28 cellular contexts compared by ENCODE assay signal in the genomic region with DNA sequence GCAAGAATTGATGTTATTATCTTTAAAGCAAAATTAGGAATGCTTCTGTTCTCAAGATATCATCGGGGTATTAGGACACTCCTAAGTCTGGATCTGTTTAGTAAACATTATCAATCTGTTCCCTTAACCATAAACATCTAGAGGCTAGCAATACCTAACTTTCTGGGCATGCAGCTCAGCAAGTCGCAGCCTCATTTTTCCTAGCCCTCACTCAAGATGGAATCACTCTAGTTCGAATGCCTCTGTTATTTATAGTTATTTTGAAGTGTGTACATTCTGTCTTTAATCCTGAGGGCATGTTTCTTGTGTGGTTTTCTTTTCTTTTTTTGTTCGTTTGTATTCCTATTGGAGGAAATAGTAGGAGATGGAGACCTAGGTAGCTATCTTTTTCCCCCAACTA.
"Had no signal": no experiment of that assay in that cellular context is flagged by ENCODE, and none has a peak within 500 bp of the region (broad histone marks: within the 10 kb centered on the region; RNA-seq: fewer than 3 reads in every experiment).

No MANE protein-coding gene starts in this region.

- H3K27me3 ChIP-seq: esophagus muscularis mucosa, upper lobe of left lung, vagina had no signal

- ATAC-seq: activated CD8-positive, alpha-beta T cell treated with anti-CD3 and anti-CD28 coated beads for 36 hours; activated T-cell treated with anti-CD3 and anti-CD28 coated beads, Interleukin-2, amount 50 U/mL, for 4 hours; activated T-helper 17 cell treated with anti-CD3 and anti-CD28 coated beads, Interleukin-2, amount 50 U/mL, for 72 hours; left colon; lower lobe of right lung; mucosa of descending colon; natural killer cell treated with Interleukin-12 subunit alpha and Interleukin-12 subunit beta and Interleukin-15 and Interleukin-18, amount 100 ng/mL, for 72 hours; right cardiac atrium had no signal

- DNase-seq: activated CD4-positive, alpha-beta T cell treated with anti-CD3 and anti-CD28 coated beads, Interleukin-2, amount 10 ng/mL, durations not matched to agents 24 days and 14 days; activated CD4-positive, CD25-positive, alpha-beta regulatory T cell treated with anti-CD3 and anti-CD28 coated beads, Interleukin-2, amount 50 U/mL, for 72 hours; activated CD8-positive, alpha-beta T cell treated with anti-CD3 and anti-CD28 coated beads for 36 hours; activated gamma-delta T cell treated with Interleukin-2 at 50 U/mL for 16 hours; activated naive CD4-positive, alpha-beta T cell treated with anti-CD3 and anti-CD28 coated beads, Interleukin-2, amount 50 U/mL, for 16 hours; activated T-cell treated with anti-CD3 and anti-CD28 coated beads, Interleukin-2, amount 50 U/mL, for 4 hours; amygdala; central memory CD4-positive, alpha-beta T cell; endodermal cell; foreskin melanocyte; hippocampal formation; left colon; lower lobe of right lung; mesendoderm; mucosa of descending colon; right cardiac atrium; stimulated activated CD4-positive, alpha-beta T cell treated with anti-CD3 and anti-CD28 coated beads, Interleukin-12 subunit alpha, Interleukin-12 subunit beta, amount 100 ng/mL, for 4 hours; stimulated activated CD4-positive, alpha-beta T cell treated with anti-CD3 and anti-CD28 coated beads, Interleukin-4, amount 100 ng/mL, for 1 hour; substantia nigra; T-helper 2 cell; upper lobe of left lung had no signal

- H3K36me3 ChIP-seq: esophagus muscularis mucosa, lower lobe of right lung, vagina had no signal

- FAIRE-seq: keratinocyte had no signal

- H3K27me3 Mint-ChIP-seq: activated CD4-positive, alpha-beta T cell treated with anti-CD3 and anti-CD28 coated beads, Interleukin-2, amount 10 ng/mL, durations not matched to agents 24 days and 14 days; activated CD8-positive, alpha-beta T cell treated with anti-CD3 and anti-CD28 coated beads for 36 hours; activated T-helper 17 cell treated with anti-CD3 and anti-CD28 coated beads, Interleukin-2, amount 50 U/mL, for 72 hours; dendritic cell treated with granulocyte-macrophage colony-stimulating factor and Interleukin-4, amounts not matched to agents 40 ng/mL and 50 ng/mL, for 4 days; natural killer cell treated with Interleukin-12 subunit alpha and Interleukin-12 subunit beta and Interleukin-15 and Interleukin-18, amount 100 ng/mL, for 72 hours; stimulated activated naive CD8-positive, alpha-beta T cell treated with anti-CD3 and anti-CD28 coated beads, Interleukin-15, Interleukin-2, amounts not matched to agents 100 ng/mL and 50 ng/mL, for 24 hours had no signal

- H3K4me1 Mint-ChIP-seq: activated T-helper 17 cell treated with anti-CD3 and anti-CD28 coated beads, Interleukin-2, amount 50 U/mL, for 72 hours had no signal

- H3K27ac Mint-ChIP-seq: activated CD4-positive, alpha-beta T cell treated with anti-CD3 and anti-CD28 coated beads, Interleukin-2, amount 10 ng/mL, durations not matched to agents 24 days and 14 days; activated CD8-positive, alpha-beta T cell treated with anti-CD3 and anti-CD28 coated beads for 36 hours; activated T-helper 17 cell treated with anti-CD3 and anti-CD28 coated beads, Interleukin-2, amount 50 U/mL, for 72 hours; dendritic cell treated with granulocyte-macrophage colony-stimulating factor and Interleukin-4, amounts not matched to agents 40 ng/mL and 50 ng/mL, for 4 days; endodermal cell; natural killer cell treated with Interleukin-12 subunit alpha and Interleukin-12 subunit beta and Interleukin-15 and Interleukin-18, amount 100 ng/mL, for 72 hours; stimulated activated naive CD8-positive, alpha-beta T cell treated with anti-CD3 and anti-CD28 coated beads, Interleukin-15, Interleukin-2, amounts not matched to agents 100 ng/mL and 50 ng/mL, for 24 hours had no signal

- H3K4me3 ChIP-seq: lower lobe of right lung, mucosa of descending colon, upper lobe of left lung, vagina had no signal

- H3K9me3 Mint-ChIP-seq: activated CD4-positive, alpha-beta T cell treated with anti-CD3 and anti-CD28 coated beads, Interleukin-2, amount 10 ng/mL, durations not matched to agents 24 days and 14 days; activated T-cell treated with anti-CD3 and anti-CD28 coated beads, Interleukin-2, amount 50 U/mL, for 4 hours; activated T-helper 17 cell treated with anti-CD3 and anti-CD28 coated beads, Interleukin-2, amount 50 U/mL, for 72 hours; stimulated activated naive CD8-positive, alpha-beta T cell treated with anti-CD3 and anti-CD28 coated beads, Interleukin-15, Interleukin-2, amounts not matched to agents 100 ng/mL and 50 ng/mL, for 24 hours had no signal

- H3K9me3 ChIP-seq: esophagus muscularis mucosa, lower lobe of right lung, upper lobe of left lung, vagina had no signal

- H3K27ac ChIP-seq: lower lobe of right lung, upper lobe of left lung, vagina had no signal

- H3K4me3 Mint-ChIP-seq: activated CD4-positive, alpha-beta T cell treated with anti-CD3 and anti-CD28 coated beads, Interleukin-2, amount 10 ng/mL, durations not matched to agents 24 days and 14 days; activated CD8-positive, alpha-beta T cell treated with anti-CD3 and anti-CD28 coated beads for 36 hours; activated T-cell treated with anti-CD3 and anti-CD28 coated beads, Interleukin-2, amount 50 U/mL, for 4 hours; activated T-helper 17 cell treated with anti-CD3 and anti-CD28 coated beads, Interleukin-2, amount 50 U/mL, for 72 hours; dendritic cell treated with granulocyte-macrophage colony-stimulating factor and Interleukin-4, amounts not matched to agents 40 ng/mL and 50 ng/mL, for 4 days; endodermal cell; natural killer cell treated with Interleukin-12 subunit alpha and Interleukin-12 subunit beta and Interleukin-15 and Interleukin-18, amount 100 ng/mL, for 72 hours; stimulated activated naive CD8-positive, alpha-beta T cell treated with anti-CD3 and anti-CD28 coated beads, Interleukin-15, Interleukin-2, amounts not matched to agents 100 ng/mL and 50 ng/mL, for 24 hours had no signal

- H3K36me3 Mint-ChIP-seq: natural killer cell treated with Interleukin-12 subunit alpha and Interleukin-12 subunit beta and Interleukin-15 and Interleukin-18, amount 100 ng/mL, for 72 hours had no signal

- H3K4me1 ChIP-seq: upper lobe of left lung had no signal
